In the genomic region with DNA sequence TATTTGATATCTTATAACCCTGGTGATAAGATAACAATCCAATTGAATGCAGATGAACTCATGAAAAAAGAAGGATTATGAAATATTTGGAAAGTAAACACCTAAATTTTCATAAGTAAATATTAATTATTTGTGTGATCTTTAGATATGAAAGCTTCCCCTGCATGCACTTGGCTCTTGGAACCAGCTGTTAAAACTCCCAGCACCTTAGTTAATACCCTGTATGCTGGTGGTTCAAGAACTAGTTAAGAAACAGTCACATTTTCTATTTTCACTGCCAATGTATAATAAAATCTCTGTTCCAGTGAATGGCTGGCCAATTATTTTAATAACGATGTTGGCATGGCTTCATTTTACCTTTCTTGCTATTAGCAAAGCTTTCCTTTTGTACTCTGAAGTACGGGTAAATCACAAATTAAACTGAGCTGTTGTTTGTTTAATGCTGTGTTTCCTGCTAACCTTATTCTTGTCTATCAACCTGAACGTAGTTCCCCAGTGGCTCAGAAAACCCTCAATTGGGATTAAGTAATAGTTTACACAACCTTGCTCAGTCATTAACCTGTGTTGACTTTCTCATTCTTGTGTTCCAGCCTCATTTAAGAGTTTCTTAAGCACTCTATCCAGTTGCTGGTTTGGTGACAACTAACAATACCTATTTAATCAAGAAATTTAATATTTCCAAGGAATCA, we compare ENCODE assay signal across 14 cellular contexts. TPM values are rescaled to one million over a fixed set of nuclear protein-coding genes. Genes with fewer than 3 reads are reported as not detected.
A peak's percentile ranks its signal among the peaks of the same experiment; 100 is the strongest.
DNase-seq lines count a peak whose midpoint lies in the region; ATAC-seq, FAIRE-seq and TF ChIP-seq lines count a peak whose summit lies in the region.
"Had no signal": no experiment of that assay in that cellular context is flagged by ENCODE, and none has a peak within 500 bp of the region (broad histone marks: within the 10 kb centered on the region; RNA-seq: fewer than 3 reads in every experiment).

No MANE protein-coding gene starts in this region.

- no peaks in the 10 kb centered on the region for H3K9me1 ChIP-seq in K562 (ENCODE audit: control insufficient read depth, insufficient read depth, low read length)

- H3K36me3 ChIP-seq in K562 (ENCODE audit: control insufficient read depth, insufficient read depth, low read length) (no peaks in the 10 kb centered on the region), lung (ENCODE audit: control insufficient read depth in 2 of 2, insufficient read depth in 2 of 2, low read length in 2 of 2) (no peaks in the 10 kb centered on the region), prostate gland (no peaks in the 10 kb centered on the region)

- H3K79me2 ChIP-seq in K562 (ENCODE audit: control insufficient read depth, insufficient read depth, low read length): no peaks in the 10 kb centered on the region

- ATAC-seq in K562: no peak
- peak; percentile 27 for ATAC-seq in lung (ENCODE audit: insufficient read depth, low FRiP score)
- no peak for ATAC-seq in GM18870 (IDR thresholded peaks at IDR 0.05; ENCODE audit: unreplicated experiment)
- ATAC-seq: psoas muscle; stimulated activated naive CD8-positive, alpha-beta T cell treated with anti-CD3 and anti-CD28 coated beads, Interleukin-15, Interleukin-2, amounts not matched to agents 100 U/mL and 50 U/mL, for 24 hours had no signal

- WGBS in K562 (ENCODE audit: insufficient coverage, low coverage, missing lambda C conversion rate): 1% methylated on average over 3 of the region's 3 CpGs
- 54 to 60% methylated on average over 3 of the region's 3 CpGs for WGBS in lung, 2 donors
- 28% methylated on average over 3 of the region's 3 CpGs for WGBS in prostate gland

- in situ Hi-C loops in K562 (cut with MboI): no loop called here

- POLR2A ChIA-PET in K562 (lab: Yijun Ruan, JAX): interaction anchor here (0.6 kb wide), 1 partner anchor 10 kb away, joined by 3 read pairs; no protein-coding TSS in a partner anchor
- POLR2A ChIA-PET in RWPE1 (lab: Yijun Ruan, JAX; ENCODE audit: low non-redundant PET): no interaction called here

- DNase-seq in DMS79 (lab: John Stamatoyannopoulos, UW) (peak; percentile 99), NCI-H2029 treated with DMSO at 0.1 percent for 48 hours (lab: John Stamatoyannopoulos, UW) (peak; percentile 79), K562 (ENCODE audit: extremely low read depth in 1 of 4, low spot score in 3 of 4) (no peak), lung (ENCODE audit: low spot score) (no peak), prostate gland (ENCODE audit: low spot score) (no peak), dedifferentiated amniotic fluid mesenchymal stem cell (ENCODE audit: extremely low spot score) (no peak), RWPE1 (ENCODE audit: low spot score) (no peak)
- DNase-seq: activated CD4-positive, CD25-positive, alpha-beta regulatory T cell; activated naive CD8-positive, alpha-beta T cell treated with anti-CD3 and anti-CD28 coated beads, Interleukin-2, amount 10 ng/mL, durations not matched to agents 7 days and 5 days; psoas muscle; stimulated activated CD4-positive, alpha-beta T cell treated with anti-CD3 and anti-CD28 coated beads, Interleukin-4, amount 100 ng/mL, for 1 hour; stimulated activated naive CD8-positive, alpha-beta T cell treated with anti-CD3 and anti-CD28 coated beads, Interleukin-15, Interleukin-2, amounts not matched to agents 100 U/mL and 50 U/mL, for 24 hours had no signal

- H4K20me1 ChIP-seq in K562 (replicated peaks; ENCODE audit: control insufficient read depth, insufficient read depth, low read length): no peaks in the 10 kb centered on the region

- H3K4me1 ChIP-seq in K562 (replicated peaks in 1 of 2; ENCODE audit: control insufficient read depth in 2 of 2, insufficient read depth in 2 of 2, low read length in 2 of 2) (peaks cover 0 to 10% of the 10 kb centered on the region in 2 experiments; a peak in 3 of 5 replicates), lung (ENCODE audit: control insufficient read depth in 2 of 2, insufficient read depth in 2 of 2, low read length in 2 of 2) (peaks cover 0 to 5% of the 10 kb centered on the region in 2 donors), prostate gland (replicated peaks) (no peaks in the 10 kb centered on the region)

- H3K27me3 ChIP-seq in K562 (ENCODE audit: control insufficient read depth in 2 of 2, insufficient read depth in 2 of 2, low read length in 2 of 2) (peaks cover 4 to 5% of the 10 kb centered on the region in 2 experiments; a peak in 4 of 5 replicates), lung (ENCODE audit: control insufficient read depth, insufficient read depth) (no peaks in the 10 kb centered on the region), prostate gland (replicated peaks; ENCODE audit: insufficient read depth) (no peaks in the 10 kb centered on the region)

- TF ChIP-seq RAD21 in K562 (CRISPR knock-in tag; conservative IDR thresholded peaks at IDR 0.05 in 1 of 2, IDR thresholded peaks at IDR 0.05 in 1 of 2): no peak

- no TSS peak for BruUV-seq in K562 (replicated peaks; lab: Mats Ljungman, UMichigan)

- no peak overlapping the region for H3K9ac ChIP-seq in K562 (ENCODE audit: insufficient read depth in 1 of 2, low read depth in 2 of 2, low read length in 2 of 2)

- no peak for TF ChIP-seq EP300 in K562 (IDR thresholded peaks at IDR 0.05; ENCODE audit: low read length)

- H3K4me2 ChIP-seq in K562 (ENCODE audit: insufficient read depth, low read length): no peak overlapping the region

- H3K9me3 ChIP-seq in K562 (replicated peaks; ENCODE audit: control insufficient read depth, insufficient read depth, low read depth, low read length): no peaks in the 10 kb centered on the region
- H3K9me3 ChIP-seq in lung (ENCODE audit: control insufficient read depth in 2 of 2, insufficient read depth in 1 of 2, low read length in 1 of 2): no peaks in the 10 kb centered on the region
- no peaks in the 10 kb centered on the region for H3K9me3 ChIP-seq in prostate gland
- H3K9me3 ChIP-seq: psoas muscle had no signal

- FAIRE-seq in K562 (lab: Jason Lieb, UNC): no peak
- FAIRE-seq: colon had no signal

- H3K4me3 ChIP-seq in K562: no peak overlapping the region
- no peak overlapping the region for H3K4me3 ChIP-seq in lung
- H3K4me3 ChIP-seq in prostate gland: no peak overlapping the region
- H3K4me3 ChIP-seq: psoas muscle had no signal

- TF ChIP-seq POLR2A in K562 (conservative IDR thresholded peaks at IDR 0.05) (no peak), prostate gland (IDR thresholded peaks at IDR 0.05) (no peak)

- H3K27ac ChIP-seq in K562 (ENCODE audit: extremely low read depth, low read depth, low read length) (no peak overlapping the region), lung (ENCODE audit: low read depth in 1 of 2, low read length in 1 of 2) (no peak overlapping the region), prostate gland (no peak overlapping the region), RWPE1 (no peak overlapping the region)
- H3K27ac ChIP-seq: psoas muscle had no signal

- intact Hi-C loops in K562 (cut with micrococcal nuclease): no loop called here
- intact Hi-C loops in prostate gland (cut with DNase I): no loop called here

- H2AFZ ChIP-seq in K562 (ENCODE audit: low read depth, low read length): no peak overlapping the region

- CTCF ChIA-PET in K562 (lab: Yijun Ruan, JAX; ENCODE audit: low intra/inter-chr PET ratio) (no interaction called here), RWPE1 (lab: Yijun Ruan, JAX) (interaction anchor here (0.8 kb wide), 1 partner anchor 40 kb away, joined by 4 read pairs; no protein-coding TSS in a partner anchor)

- TF ChIP-seq CTCF in K562 (IDR thresholded peaks at IDR 0.05 in 2 of 3, conservative IDR thresholded peaks at IDR 0.05 in 1 of 3; ENCODE audit: insufficient read depth in 2 of 3, low read depth in 1 of 3, low read length in 3 of 3): no peak
- no peak for TF ChIP-seq CTCF in lung (IDR thresholded peaks at IDR 0.05; ENCODE audit: control extremely low read depth, extremely low read depth)
- TF ChIP-seq CTCF in prostate gland (IDR thresholded peaks at IDR 0.05): no peak
- TF ChIP-seq CTCF in RWPE1 (conservative IDR thresholded peaks at IDR 0.05; ENCODE audit: low read depth): no peak

TF ChIP-seq in K562, 482 proteins besides CTCF, POLR2A, EP300 and RAD21:
- no peak for TF ChIP-seq TEAD2 (tag; IDR thresholded peaks at IDR 0.05)
- TF ChIP-seq, protein P1, sequence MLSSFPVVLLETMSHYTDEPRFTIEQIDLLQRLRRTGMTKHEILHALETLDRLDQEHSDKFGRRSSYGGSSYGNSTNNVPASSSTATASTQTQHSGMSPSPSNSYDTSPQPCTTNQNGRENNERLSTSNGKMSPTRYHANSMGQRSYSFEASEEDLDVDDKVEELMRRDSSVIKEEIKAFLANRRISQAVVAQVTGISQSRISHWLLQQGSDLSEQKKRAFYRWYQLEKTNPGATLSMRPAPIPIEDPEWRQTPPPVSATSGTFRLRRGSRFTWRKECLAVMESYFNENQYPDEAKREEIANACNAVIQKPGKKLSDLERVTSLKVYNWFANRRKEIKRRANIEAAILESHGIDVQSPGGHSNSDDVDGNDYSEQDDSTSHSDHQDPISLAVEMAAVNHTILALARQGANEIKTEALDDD (IDR thresholded peaks at IDR 0.05): peak; percentile 14; the same call in 1 of the 2 replicates

RNA-seq across cellular contexts. Expression of a gene that starts 38.9 kb away (rescaled TPM):
- 0.97 and 1.1 TPM in 2 replicates for total RNA-seq in K562 (2011; cell fraction: chromatin; rRNA removed; ENCODE audit: low replicate concordance)
- total RNA-seq in K562 (2011; cell fraction: nucleolus; rRNA removed): 0.66 and 0.83 TPM in 2 replicates
- 1.3 and 1.9 TPM in 2 replicates for total RNA-seq in K562 (2011; cell fraction: nucleoplasm; rRNA removed)
- 0.86 and 1.5 TPM in 2 replicates for total RNA-seq in K562 (2014; rRNA removed)
- 0.70 and 0.84 TPM in 2 replicates for total RNA-seq in K562 (2014; rRNA removed; fragmentation: Illumina TruSeq; extraction: Trizol)
- total RNA-seq in K562 (2015; rRNA removed; fragmentation: Illumina TruSeq; extraction: Trizol): 0.83 and 1.1 TPM in 2 replicates
- 0.65 and 1.2 TPM in 2 replicates for total RNA-seq in K562 (2021)
- polyA plus RNA-seq in K562 (2011; rRNA removed): 0.22 and 2.4 TPM in 2 replicates
- 0.21 and 0.69 TPM in 2 replicates for polyA plus RNA-seq in K562 (2011; cell fraction: cytosol; rRNA removed)
- polyA plus RNA-seq in K562 (2011; cell fraction: nucleus; rRNA removed): 0.48 and 0.97 TPM in 2 replicates
- polyA plus RNA-seq in K562 (2012): 1.5 and 2.0 TPM in 2 replicates
- polyA plus RNA-seq in K562 (2014; fragmentation: Illumina TruSeq; extraction: Trizol): 1.1 and 1.3 TPM in 2 replicates
- 1 to 10 TPM; 1.3 to 1.5 TPM for polyA plus RNA-seq in K562 (2014; fragmentation: Nextera tagmentation; extraction: Ambion mirVana)
- polyA plus RNA-seq in K562 (2014; rRNA removed): 0.47 and 0.90 TPM in 2 replicates
- polyA minus RNA-seq in K562 (2011; rRNA and poly(A)+ RNA removed): 0.90 and 2.0 TPM in 2 replicates
- 1.0 and 1.3 TPM in 2 replicates for polyA minus RNA-seq in K562 (2011; cell fraction: cytosol; rRNA and poly(A)+ RNA removed)
- 1.3 and 2.2 TPM in 2 replicates for polyA minus RNA-seq in K562 (2011; cell fraction: nucleus; rRNA and poly(A)+ RNA removed)
- total RNA-seq in lung: 100 to 1,000 TPM in 1 of 2 donors, 10 to 100 TPM in 1; 66.5 to 106 TPM
- 10 to 100 TPM; 16.3 to 16.5 TPM for polyA plus RNA-seq in lung
- 10 to 100 TPM; 14.2 to 17.0 TPM for total RNA-seq in prostate gland
- total RNA-seq: activated naive CD8-positive, alpha-beta T cell treated with anti-CD3 and anti-CD28 coated beads, Interleukin-2, amount 10 ng/mL, durations not matched to agents 7 days and 5 days had no signal

Comparison
In these comparisons a context has a peak if more than half of its experiments do, and no peak if none do; other contexts are left out.
1. DNase-seq: peak in DMS79 (single experiment) and NCI-H2029 treated with DMSO at 0.1 percent for 48 hours (single experiment); none in K562 (0 of 4), lung (single experiment), prostate gland (single experiment), dedifferentiated amniotic fluid mesenchymal stem cell (single experiment) and RWPE1 (single experiment).
2. RNA of a gene that starts 38.9 kb away (total RNA-seq): 66.5 to 106 TPM in lung and 14.2 to 17.0 TPM in prostate gland; 0.65 to 1.9 TPM in K562; every median in the first group is over 4 times any median in the second.